8 cellular contexts compared by ENCODE assay signal in the genomic region with DNA sequence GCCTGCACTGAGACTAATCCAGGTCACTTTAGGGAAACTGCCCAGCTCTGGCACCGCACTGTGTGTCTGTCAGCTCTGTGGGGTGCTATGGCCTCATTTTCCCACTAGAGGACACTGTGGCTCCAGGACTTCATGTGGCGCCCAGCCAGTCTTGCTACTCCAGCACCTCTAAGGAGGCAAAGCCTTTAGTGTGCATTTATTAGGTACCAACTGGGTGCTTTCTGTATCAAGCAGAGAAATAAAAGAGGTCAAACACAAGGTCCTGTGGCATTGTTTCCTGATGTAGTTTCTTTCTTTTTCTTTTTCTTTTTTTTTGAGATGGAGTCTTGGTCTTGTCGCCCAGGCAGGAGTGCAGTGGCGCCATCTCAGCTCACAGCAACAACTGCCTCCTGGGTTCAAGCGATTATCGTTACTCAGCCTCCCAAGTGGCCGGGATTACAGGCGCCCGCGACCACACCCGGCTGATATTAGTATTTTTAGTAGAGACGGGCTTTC. TPM values are rescaled to one million over a fixed set of nuclear protein-coding genes. Genes with fewer than 3 reads are reported as not detected.
DNase-seq lines count a peak whose midpoint lies in the region; ATAC-seq and TF ChIP-seq lines count a peak whose summit lies in the region.

No MANE protein-coding gene starts in this region.

- intact Hi-C loops in tibial artery (cut with DNase I; ENCODE audit: low total_unique reads), result loop anchor here (5.0 kb wide), 1 partner anchor 64 kb away; no protein-coding TSS in a partner anchor

- peak; percentile 91 for DNase-seq in ELF-1 (ENCODE audit: low read depth, low spot score)
- peak; percentile 81 to 86 for DNase-seq in Kasumi-1 (lab: John Stamatoyannopoulos, UW)
- DNase-seq in SHP77 treated with DMSO at 0.1 percent for 48 hours (lab: John Stamatoyannopoulos, UW), result peak; percentile 50
- peak; percentile 39 for DNase-seq in activated effector memory CD4-positive, alpha-beta T cell treated with Interleukin-2 at 50 U/mL for 16 hours
- peak; percentile 57 for DNase-seq in foreskin melanocyte
- peak; percentile 77 for DNase-seq in omental fat pad (ENCODE audit: low spot score)
- peak; percentile 82 to 83 for DNase-seq in tibial artery

- ATAC-seq in omental fat pad (ENCODE audit: low FRiP score), result peak; percentile 87
- no peak for ATAC-seq in GM18909 (IDR thresholded peaks at IDR 0.05; ENCODE audit: poor library complexity, unreplicated experiment)

- TF ChIP-seq CTCF in omental fat pad (IDR thresholded peaks at IDR 0.05) (peak in 2 of 3 donors; percentile 51 to 69), tibial artery (IDR thresholded peaks at IDR 0.05) (peak; percentile 88 to 93)

- no peak overlapping the region for H3K27ac ChIP-seq in tibial artery

- no peaks in the 10 kb centered on the region for H3K9me3 ChIP-seq in tibial artery

- no peak overlapping the region for H3K4me3 ChIP-seq in tibial artery

- no peaks in the 10 kb centered on the region for H3K4me1 ChIP-seq in tibial artery

- H3K27me3 ChIP-seq in tibial artery, result no peaks in the 10 kb centered on the region

- no peaks in the 10 kb centered on the region for H3K36me3 ChIP-seq in tibial artery

RNA-seq across cellular contexts. Expression of gene RHBDL3, which starts 12.5 kb away (rescaled TPM):
- 1 to 10 TPM in 1 of 4 donors, under 1 TPM in 2, not detected in 1; 0.31 to 1.1 (median 0.37) TPM for total RNA-seq in omental fat pad

Comparison
In these comparisons a context has a peak if more than half of its experiments do, and no peak if none do; other contexts are left out.
1. DNase-seq: peak in every context shown above with its lines; median percentile 91 in ELF-1; 84 in Kasumi-1; 82 in tibial artery; 77 in omental fat pad; 57 in foreskin melanocyte; 50 in SHP77 treated with DMSO at 0.1 percent for 48 hours; 39 in activated effector memory CD4-positive, alpha-beta T cell treated with Interleukin-2 at 50 U/mL for 16 hours.